In genomic region chrX:110432066-110432465, GRCh38 we compare ENCODE assay signal across 23 cellular contexts.
"Had no signal": no experiment of that assay in that cellular context is flagged by ENCODE, and none has a peak within 500 bp of the region (broad histone marks: within the 10 kb centered on the region; RNA-seq: fewer than 3 reads in every experiment).

No MANE protein-coding gene starts in this region.

- H3K9me3 ChIP-seq: esophagus squamous epithelium, heart left ventricle, mucosa of descending colon, pancreas, psoas muscle, right lobe of liver, stomach, thoracic aorta, transverse colon had no signal

- FAIRE-seq: colon, islet of Langerhans, pancreas had no signal

- H3K4me1 ChIP-seq: esophagus squamous epithelium, foreskin keratinocyte, heart left ventricle, pancreas, psoas muscle, right lobe of liver, stomach, transverse colon had no signal

- DNase-seq: cerebellar nuclear complex; dermis blood vessel endothelial cell; esophagus squamous epithelium; heart left ventricle; hippocampal formation; kidney glomerular epithelial cell; mammary epithelial cell; mucosa of descending colon; naive thymus-derived CD8-positive, alpha-beta T cell; occipital lobe; pancreas; psoas muscle; right lobe of liver; stimulated activated CD4-positive, alpha-beta T cell treated with anti-CD3 and anti-CD28 coated beads, Interleukin-2, amount 100 ng/mL, for 24 hours; stimulated activated CD4-positive, alpha-beta T cell treated with anti-CD3 and anti-CD28 coated beads, Interleukin-4, amount 100 ng/mL, for 4 hours; stimulated activated naive CD4-positive, alpha-beta T cell; stomach; transverse colon had no signal

- H3K27ac ChIP-seq: esophagus squamous epithelium, foreskin keratinocyte, heart left ventricle, pancreas, psoas muscle, right lobe of liver, skin epidermis, stomach, thoracic aorta, transverse colon had no signal

- H3K4me3 ChIP-seq: esophagus squamous epithelium, heart left ventricle, mucosa of descending colon, pancreas, psoas muscle, right lobe of liver, skin epidermis, stomach, thoracic aorta, transverse colon had no signal

- H3K27me3 ChIP-seq: esophagus squamous epithelium, foreskin keratinocyte, pancreas, right lobe of liver, transverse colon had no signal

- H3K36me3 ChIP-seq: esophagus squamous epithelium, heart left ventricle, pancreas, right lobe of liver, stomach, thoracic aorta, transverse colon had no signal
